ENCODE assay signal across 1 cellular context in the genomic region with DNA sequence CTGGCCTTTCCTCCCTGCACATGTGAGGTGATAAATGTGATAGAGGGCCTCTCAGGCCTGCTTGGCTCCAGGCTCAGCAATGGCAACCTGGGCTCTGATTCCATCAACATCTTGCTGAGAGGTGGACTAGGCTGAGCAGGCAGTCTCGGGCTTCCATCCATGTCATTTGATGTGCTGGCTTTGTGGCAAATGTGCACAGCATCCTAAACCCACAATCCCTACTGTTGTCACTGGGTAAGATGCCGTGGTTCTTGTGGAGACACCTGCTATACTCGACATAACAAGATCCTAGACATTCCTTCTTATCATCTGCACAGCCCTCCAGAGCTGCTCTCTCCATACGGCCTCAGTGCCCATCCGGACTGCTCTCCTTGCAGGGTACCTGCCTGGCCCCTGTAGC.
TF ChIP-seq lines count a peak whose summit lies in the region.

No MANE protein-coding gene starts in this region.

TF ChIP-seq in H1, 55 proteins besides CTCF, POLR2A, EP300 and RAD21:
- TF ChIP-seq YY1 (IDR thresholded peaks at IDR 0.05; ENCODE audit: low read depth, low read length): no peak
- TF ChIP-seq CBX5 (IDR thresholded peaks at IDR 0.05; ENCODE audit: low read depth, low read length): no peak
- no peak for TF ChIP-seq CHD2 (IDR thresholded peaks at IDR 0.05; ENCODE audit: low read length)
